16 cellular contexts compared by ENCODE assay signal in genomic region chr2:205170399-205170798, GRCh38.
A peak's percentile ranks its signal among the peaks of the same experiment; 100 is the strongest.
DNase-seq lines count a peak whose midpoint lies in the region; ATAC-seq and TF ChIP-seq lines count a peak whose summit lies in the region.
"Had no signal": no experiment of that assay in that cellular context is flagged by ENCODE, and none has a peak within 500 bp of the region (broad histone marks: within the 10 kb centered on the region; RNA-seq: fewer than 3 reads in every experiment).

No MANE protein-coding gene starts in this region.

- POLR2A ChIA-PET in WTC11 (lab: Charles Lee) = no interaction called here

- H3K18ac ChIP-seq in mesendoderm (ENCODE audit: low read length) = no peak overlapping the region

- H2BK5ac ChIP-seq in mesendoderm (ENCODE audit: low read length) = no peak overlapping the region

- no peak overlapping the region for H4K5ac ChIP-seq in mesendoderm (ENCODE audit: low read length)

- peaks cover 9% of the 10 kb centered on the region for H3K36me3 Mint-ChIP-seq in activated naive CD4-positive, alpha-beta T cell treated with anti-CD3 and anti-CD28 coated beads, Interleukin-2, amount 10 ng/mL, durations not matched to agents 7 days and 5 days
- no peaks in the 10 kb centered on the region for H3K36me3 Mint-ChIP-seq in activated naive CD4-positive, alpha-beta T cell treated with anti-CD3 and anti-CD28 coated beads for 36 hours (ENCODE audit: low read depth)
- H3K36me3 Mint-ChIP-seq in WTC11 = no peaks in the 10 kb centered on the region

- H4K8ac ChIP-seq in mesendoderm (ENCODE audit: low read depth, low read length) = no peak overlapping the region

- H3K4me1 ChIP-seq in mesendoderm (ENCODE audit: control insufficient read depth, low read depth, low read length) = no peaks in the 10 kb centered on the region

- no peak overlapping the region for H3K23ac ChIP-seq in mesendoderm (ENCODE audit: low read length)

- peaks cover 6% of the 10 kb centered on the region for H3K9me3 Mint-ChIP-seq in activated naive CD4-positive, alpha-beta T cell treated with anti-CD3 and anti-CD28 coated beads, Interleukin-2, amount 10 ng/mL, durations not matched to agents 7 days and 5 days
- no peaks in the 10 kb centered on the region for H3K9me3 Mint-ChIP-seq in activated naive CD4-positive, alpha-beta T cell treated with anti-CD3 and anti-CD28 coated beads for 36 hours
- peaks cover 8% of the 10 kb centered on the region; the same call in 1 of the 2 replicates for H3K9me3 Mint-ChIP-seq in WTC11

- no peak overlapping the region for H2BK15ac ChIP-seq in mesendoderm (replicated peaks; ENCODE audit: low read depth)

- no peak for DNase-seq in activated naive CD4-positive, alpha-beta T cell treated with anti-CD3 and anti-CD28 coated beads, Interleukin-2, amount 10 ng/mL, durations not matched to agents 7 days and 5 days
- no peak for DNase-seq in activated naive CD4-positive, alpha-beta T cell treated with anti-CD3 and anti-CD28 coated beads for 36 hours
- DNase-seq in NCI-H446 treated with DMSO at 0.1 percent for 48 hours (lab: John Stamatoyannopoulos, UW) (peak; percentile 40), WTC11 (ENCODE audit: low spot score) (no peak), mesendoderm (peak; percentile 18), anterior cingulate cortex (lab: John Stamatoyannopoulos, UW) (no peak), kidney glomerular epithelial cell (lab: John Stamatoyannopoulos, UW) (no peak), NCI-H1092 treated with DMSO at 0.1 percent for 48 hours (lab: John Stamatoyannopoulos, UW) (no peak)
- DNase-seq: DMS53, KBM-7, MV-4-11, NCI-H1417 treated with DMSO at 0.1 percent for 48 hours, NCI-H2029 treated with DMSO at 0.1 percent for 48 hours, NCI-H526 had no signal

- CTCF ChIA-PET in activated naive CD4-positive, alpha-beta T cell treated with anti-CD3 and anti-CD28 coated beads, Interleukin-2, amount 10 ng/mL, durations not matched to agents 7 days and 5 days (lab: Charles Lee) = interaction anchor here (0.7 kb wide), 1 partner anchor 8 kb away, joined by 3 read pairs; no protein-coding TSS in a partner anchor
- CTCF ChIA-PET in activated naive CD4-positive, alpha-beta T cell treated with anti-CD3 and anti-CD28 coated beads for 36 hours (lab: Charles Lee) = no interaction called here
- CTCF ChIA-PET in WTC11 (lab: Charles Lee) = interaction anchor here (0.6 to 0.7 kb wide), 2 partner anchors 173 to 480 kb away, joined by 3 to 4 read pairs; no protein-coding TSS in a partner anchor

- no peak for TF ChIP-seq CTCF in WTC11 (IDR thresholded peaks at IDR 0.05)

- H3K27ac ChIP-seq in mesendoderm (ENCODE audit: low read depth, low read length) = no peak overlapping the region
- H3K27ac ChIP-seq: C4-2B, RWPE1 had no signal

- H2AK5ac ChIP-seq in mesendoderm (ENCODE audit: low read length) = no peak overlapping the region

- H3K79me1 ChIP-seq in mesendoderm (ENCODE audit: low read length) = no peaks in the 10 kb centered on the region

- no peak overlapping the region for H3K4me3 Mint-ChIP-seq in activated naive CD4-positive, alpha-beta T cell treated with anti-CD3 and anti-CD28 coated beads, Interleukin-2, amount 10 ng/mL, durations not matched to agents 7 days and 5 days
- H3K4me3 Mint-ChIP-seq in activated naive CD4-positive, alpha-beta T cell treated with anti-CD3 and anti-CD28 coated beads for 36 hours = no peak overlapping the region
- no peak overlapping the region for H3K4me3 Mint-ChIP-seq in WTC11

- no peaks in the 10 kb centered on the region for H3K79me2 ChIP-seq in mesendoderm (ENCODE audit: control insufficient read depth, insufficient read depth, low read length)

- H3K56ac ChIP-seq in mesendoderm (ENCODE audit: low read length) = no peak overlapping the region

- WGBS in mesendoderm (ENCODE audit: extremely low coverage, insufficient coverage, low lambda C conversion rate) = no CpG with 5 or more reads among the region's 12 CpGs

- intact Hi-C loops in activated naive CD4-positive, alpha-beta T cell treated with anti-CD3 and anti-CD28 coated beads for 36 hours (cut with micrococcal nuclease) = no loop called here

- no peak overlapping the region for H3K4me2 ChIP-seq in mesendoderm (ENCODE audit: low read length)

- H2BK120ac ChIP-seq in mesendoderm (ENCODE audit: low read depth, low read length) = no peak overlapping the region

- H3K36me3 ChIP-seq in mesendoderm (ENCODE audit: control insufficient read depth, insufficient read depth, low read length) = no peaks in the 10 kb centered on the region

- no peaks in the 10 kb centered on the region for H3K27me3 ChIP-seq in mesendoderm (ENCODE audit: insufficient read depth, low read length, poor library complexity)

- no peak overlapping the region for H3K9ac ChIP-seq in mesendoderm (ENCODE audit: low read length)

- ATAC-seq in WTC11 = peak; percentile 64

- H3K4me3 ChIP-seq in mesendoderm (ENCODE audit: low read length) = no peak overlapping the region

- no peak overlapping the region for H3K4ac ChIP-seq in mesendoderm (ENCODE audit: low read depth, low read length)

- H3K27me3 Mint-ChIP-seq in activated naive CD4-positive, alpha-beta T cell treated with anti-CD3 and anti-CD28 coated beads, Interleukin-2, amount 10 ng/mL, durations not matched to agents 7 days and 5 days = no peaks in the 10 kb centered on the region
- no peaks in the 10 kb centered on the region for H3K27me3 Mint-ChIP-seq in activated naive CD4-positive, alpha-beta T cell treated with anti-CD3 and anti-CD28 coated beads for 36 hours (ENCODE audit: low read depth)
- no peaks in the 10 kb centered on the region for H3K27me3 Mint-ChIP-seq in WTC11 (ENCODE audit: low read depth)

- peaks cover 12% of the 10 kb centered on the region for H3K4me1 Mint-ChIP-seq in activated naive CD4-positive, alpha-beta T cell treated with anti-CD3 and anti-CD28 coated beads, Interleukin-2, amount 10 ng/mL, durations not matched to agents 7 days and 5 days
- peaks cover 4% of the 10 kb centered on the region for H3K4me1 Mint-ChIP-seq in activated naive CD4-positive, alpha-beta T cell treated with anti-CD3 and anti-CD28 coated beads for 36 hours (ENCODE audit: low read depth)
- peaks cover 10% of the 10 kb centered on the region; the same call in 1 of the 2 replicates for H3K4me1 Mint-ChIP-seq in WTC11

- H3K27ac Mint-ChIP-seq in activated naive CD4-positive, alpha-beta T cell treated with anti-CD3 and anti-CD28 coated beads, Interleukin-2, amount 10 ng/mL, durations not matched to agents 7 days and 5 days = peak overlapping the region; percentile 26
- no peak overlapping the region for H3K27ac Mint-ChIP-seq in activated naive CD4-positive, alpha-beta T cell treated with anti-CD3 and anti-CD28 coated beads for 36 hours
- H3K27ac Mint-ChIP-seq in WTC11 = no peak overlapping the region

TF ChIP-seq in WTC11, 78 proteins besides CTCF, POLR2A, EP300 and RAD21 (continues in another document):
- no peak for TF ChIP-seq TEAD4 (CRISPR knock-in tag; IDR thresholded peaks at IDR 0.05)
- TF ChIP-seq ELF4 (CRISPR knock-in tag; IDR thresholded peaks at IDR 0.05; ENCODE audit: low read depth) = no peak
- TF ChIP-seq SP1 (CRISPR knock-in tag; conservative IDR thresholded peaks at IDR 0.05) = no peak
- TF ChIP-seq ETV6 (CRISPR knock-in tag; IDR thresholded peaks at IDR 0.05) = no peak
- TF ChIP-seq ZNF423 (CRISPR knock-in tag; IDR thresholded peaks at IDR 0.05) = no peak
- no peak for TF ChIP-seq GRHL2 (CRISPR knock-in tag; IDR thresholded peaks at IDR 0.05; ENCODE audit: insufficient replicate concordance, severe bottlenecking)
- TF ChIP-seq JUN (CRISPR knock-in tag; IDR thresholded peaks at IDR 0.05) = no peak
- no peak for TF ChIP-seq FOXP4 (CRISPR knock-in tag; IDR thresholded peaks at IDR 0.05)
- TF ChIP-seq ZNF317 (CRISPR knock-in tag; IDR thresholded peaks at IDR 0.05; ENCODE audit: borderline replicate concordance, low read depth) = no peak
- TF ChIP-seq, protein P1, sequence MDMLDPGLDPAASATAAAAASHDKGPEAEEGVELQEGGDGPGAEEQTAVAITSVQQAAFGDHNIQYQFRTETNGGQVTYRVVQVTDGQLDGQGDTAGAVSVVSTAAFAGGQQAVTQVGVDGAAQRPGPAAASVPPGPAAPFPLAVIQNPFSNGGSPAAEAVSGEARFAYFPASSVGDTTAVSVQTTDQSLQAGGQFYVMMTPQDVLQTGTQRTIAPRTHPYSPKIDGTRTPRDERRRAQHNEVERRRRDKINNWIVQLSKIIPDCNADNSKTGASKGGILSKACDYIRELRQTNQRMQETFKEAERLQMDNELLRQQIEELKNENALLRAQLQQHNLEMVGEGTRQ (CRISPR knock-in tag; IDR thresholded peaks at IDR 0.05) = no peak

Comparison
In these comparisons a context has a peak if more than half of its experiments do, and no peak if none do; other contexts are left out.
1. DNase-seq: peak in NCI-H446 treated with DMSO at 0.1 percent for 48 hours (single experiment) and mesendoderm (single experiment); none in activated naive CD4-positive, alpha-beta T cell treated with anti-CD3 and anti-CD28 coated beads, Interleukin-2, amount 10 ng/mL, durations not matched to agents 7 days and 5 days (single experiment), activated naive CD4-positive, alpha-beta T cell treated with anti-CD3 and anti-CD28 coated beads for 36 hours (single experiment), WTC11 (single experiment), anterior cingulate cortex (0 of 58), kidney glomerular epithelial cell (single experiment) and NCI-H1092 treated with DMSO at 0.1 percent for 48 hours (single experiment).